Comparison of ENCODE assay signal across 9 cellular contexts in genomic region chr20:30811896-30812671, GRCh38.
DNase-seq lines count a peak whose midpoint lies in the region; ATAC-seq, FAIRE-seq and TF ChIP-seq lines count a peak whose summit lies in the region.
"Had no signal": no experiment of that assay in that cellular context is flagged by ENCODE, and none has a peak within 500 bp of the region (broad histone marks: within the 10 kb centered on the region; RNA-seq: fewer than 3 reads in every experiment).

No MANE protein-coding gene starts in this region.

- H3K36me3 ChIP-seq in uterus, result no peaks in the 10 kb centered on the region

- no peak for FAIRE-seq in GM12891 (lab: Jason Lieb, UNC)

- no peaks in the 10 kb centered on the region for H3K4me1 ChIP-seq in uterus

- H3K27me3 Mint-ChIP-seq in activated B cell treated with CpG ODN at 0.5 μM for 24 hours, result peaks cover 3% of the 10 kb centered on the region

- CTCF ChIA-PET in activated B cell treated with CpG ODN at 0.5 μM for 24 hours (lab: Charles Lee), result no interaction called here

- no peak for TF ChIP-seq POLR2A in GM12891 (IDR thresholded peaks at IDR 0.05; ENCODE audit: low read depth, low read length)
- no peak for TF ChIP-seq POLR2A in uterus (IDR thresholded peaks at IDR 0.05)

- H3K27ac ChIP-seq in uterus, result no peak overlapping the region
- H3K27ac ChIP-seq: KMS-11 had no signal

- TF ChIP-seq CTCF in activated B cell treated with CpG ODN at 0.5 μM for 24 hours (IDR thresholded peaks at IDR 0.05) (no peak), uterus (IDR thresholded peaks at IDR 0.05) (no peak)

- ATAC-seq in activated B cell treated with CpG ODN at 0.5 μM for 24 hours (ENCODE audit: low read depth) (peak; percentile 61), GM21447 (IDR thresholded peaks at IDR 0.05; ENCODE audit: unreplicated experiment) (no peak), GM19395 (IDR thresholded peaks at IDR 0.05; ENCODE audit: unreplicated experiment) (no peak), HG03175 (IDR thresholded peaks at IDR 0.05; ENCODE audit: unreplicated experiment) (no peak)

- no peaks in the 10 kb centered on the region for H3K36me3 Mint-ChIP-seq in activated B cell treated with CpG ODN at 0.5 μM for 24 hours (ENCODE audit: low read depth)

- POLR2A ChIA-PET in activated B cell treated with CpG ODN at 0.5 μM for 24 hours (lab: Charles Lee), result no interaction called here

- intact Hi-C loops in activated B cell treated with CpG ODN at 0.5 μM for 24 hours (cut with micrococcal nuclease), result no loop called here
- intact Hi-C loops in uterus (cut with DNase I; ENCODE audit: low total_unique reads), result no loop called here

- H3K9me3 Mint-ChIP-seq in activated B cell treated with CpG ODN at 0.5 μM for 24 hours, result peaks cover 8% of the 10 kb centered on the region

- no peak overlapping the region for H3K4me3 ChIP-seq in uterus

- no peak overlapping the region for H3K27ac Mint-ChIP-seq in activated B cell treated with CpG ODN at 0.5 μM for 24 hours

- no peak overlapping the region for H3K4me3 Mint-ChIP-seq in activated B cell treated with CpG ODN at 0.5 μM for 24 hours

- no peaks in the 10 kb centered on the region for H3K4me1 Mint-ChIP-seq in activated B cell treated with CpG ODN at 0.5 μM for 24 hours

- DNase-seq in GM12891 (ENCODE audit: insufficient read length, low spot score) (peak; percentile 25), HT1080 (ENCODE audit: low read depth) (peak; percentile 62), activated B cell treated with CpG ODN at 0.5 μM for 24 hours (no peak), iPS DF 19.7 (ENCODE audit: low read depth, low spot score) (peak; percentile 20), uterus (no peak)

- H3K9me3 ChIP-seq in uterus, result no peaks in the 10 kb centered on the region

- H3K27me3 ChIP-seq in uterus, result no peaks in the 10 kb centered on the region

TF ChIP-seq in GM12891, 5 proteins besides CTCF, POLR2A, EP300 and RAD21:
- TF ChIP-seq POU2F2 (IDR thresholded peaks at IDR 0.05; ENCODE audit: low read depth, low read length), result no peak
- TF ChIP-seq POLR2AphosphoS5 (IDR thresholded peaks at IDR 0.05; ENCODE audit: low read depth, low read length), result no peak
- no peak for TF ChIP-seq PAX5 (IDR thresholded peaks at IDR 0.05; ENCODE audit: insufficient read depth, low read length, severe bottlenecking)
- TF ChIP-seq TAF1 (IDR thresholded peaks at IDR 0.05; ENCODE audit: low read depth, low read length), result no peak
- TF ChIP-seq SPI1 (IDR thresholded peaks at IDR 0.05; ENCODE audit: low read depth, low read length), result no peak

Comparison
In these comparisons a context has a peak if more than half of its experiments do, and no peak if none do; other contexts are left out.
1. DNase-seq: peak in GM12891 (single experiment), HT1080 (single experiment) and iPS DF 19.7 (single experiment); none in activated B cell treated with CpG ODN at 0.5 μM for 24 hours (single experiment) and uterus (0 of 2).